8 cellular contexts compared by ENCODE assay signal in the genomic region with DNA sequence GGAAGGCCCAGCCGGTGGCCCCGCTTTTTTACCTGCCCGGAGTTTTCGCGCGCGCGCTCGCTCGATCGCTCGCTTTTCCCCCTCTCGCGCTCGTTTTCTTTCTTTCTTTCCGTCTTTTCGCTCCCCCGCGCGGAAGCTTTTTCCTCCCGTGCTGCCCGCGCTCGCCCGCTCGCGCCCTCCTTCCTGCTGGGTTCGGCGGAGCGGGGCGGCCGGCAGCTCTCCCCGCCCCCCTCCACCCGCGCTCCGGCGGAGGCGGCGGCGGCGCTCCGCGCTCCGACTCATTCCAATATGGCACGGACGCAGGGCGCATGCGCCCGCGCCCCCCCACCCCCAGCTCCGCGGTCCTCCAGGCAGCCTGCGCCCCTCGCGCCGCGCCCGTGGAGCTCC.
DNase-seq lines count a peak whose midpoint lies in the region; ATAC-seq and TF ChIP-seq lines count a peak whose summit lies in the region.

Gene SFMBT1, minus strand, starts transcription at position 290 of the 387 bp plus-strand sequence. CDS start 76,945 bp downstream, outside the sequence.

- peak; percentile 42 for ATAC-seq in GM21381 (IDR thresholded peaks at IDR 0.05; ENCODE audit: unreplicated experiment)

- in situ Hi-C loops in astrocyte of the spinal cord (cut with HindIII; ENCODE audit: low sequenced_read_pairs), result no loop called here

- H3K4me3 ChIP-seq in HUES6 (ENCODE audit: low read depth, low read length) (peak within 1 kb of the TSS; percentile 79), astrocyte of the spinal cord (ENCODE audit: low read depth, low read length) (peak within 1 kb of the TSS; percentile 67), iPS-11a (ENCODE audit: low read depth, low read length) (peak within 1 kb of the TSS; percentile 70), skeletal muscle cell (ENCODE audit: low read depth, low read length) (peak within 1 kb of the TSS; percentile 73)

- TF ChIP-seq CTCF in astrocyte of the spinal cord (IDR thresholded peaks at IDR 0.05; ENCODE audit: low read depth, low read length), result no peak

- peak within 1 kb of the TSS; percentile 68 for H3K9ac ChIP-seq in HUES6 (ENCODE audit: low read length)

- H3K27ac ChIP-seq in HUES6 (ENCODE audit: low read depth, low read length), result peak within 1 kb of the TSS; percentile 75; the same call in 1 of the 2 replicates

- peaks cover 6% of the 10 kb centered on the region; the same call in 1 of the 2 replicates for H3K4me1 ChIP-seq in HUES6 (ENCODE audit: control insufficient read depth, insufficient read depth, low read length)

- no peaks in the 10 kb centered on the region for H3K9me3 ChIP-seq in HUES6 (ENCODE audit: control insufficient read depth, insufficient read depth, low read depth, low read length)

- H3K36me3 ChIP-seq in HUES6 (ENCODE audit: control insufficient read depth, insufficient read depth, low read length), result no peaks in the 10 kb centered on the region

- peaks cover 44% of the 10 kb centered on the region for H3K27me3 ChIP-seq in HUES6 (ENCODE audit: control insufficient read depth, insufficient read depth, low read length)

- DNase-seq in DMS114 treated with DMSO at 0.1 percent for 48 hours (lab: John Stamatoyannopoulos, UW; ENCODE audit: unreplicated experiment) (peak; percentile 8), T-helper 2 cell (peak; percentile 56 to 86 (median 63)), astrocyte of the spinal cord (ENCODE audit: low read depth, low spot score) (peak; percentile 25), skeletal muscle cell (ENCODE audit: low read depth) (no peak), DMS153 treated with DMSO at 0.1 percent for 48 hours (lab: John Stamatoyannopoulos, UW; ENCODE audit: unreplicated experiment) (no peak)

Comparison
In these comparisons a context has a peak if more than half of its experiments do, and no peak if none do; other contexts are left out.
1. DNase-seq: peak in DMS114 treated with DMSO at 0.1 percent for 48 hours (single experiment), T-helper 2 cell (5 of 5) and astrocyte of the spinal cord (single experiment); none in skeletal muscle cell (single experiment) and DMS153 treated with DMSO at 0.1 percent for 48 hours (single experiment).
2. Peak in every context shown above with its lines, with median percentiles within 50 percentile points of each other: H3K4me3 ChIP-seq.